ENCODE assay signal across 30 cellular contexts in genomic region chr20:60700728-60701127, GRCh38.
"Had no signal": no experiment of that assay in that cellular context is flagged by ENCODE, and none has a peak within 500 bp of the region (broad histone marks: within the 10 kb centered on the region; RNA-seq: fewer than 3 reads in every experiment).

No MANE protein-coding gene starts in this region.

- H3K79me2 ChIP-seq: parathyroid adenoma had no signal

- H3K9me3 ChIP-seq: left lung, lower lobe of right lung, neutrophil, psoas muscle, right atrium auricular region, right lobe of liver, spleen, stomach, suprapubic skin, thoracic aorta, uterus had no signal

- H3K4me1 ChIP-seq: left lung, lower lobe of right lung, neural progenitor cell, psoas muscle, right atrium auricular region, right lobe of liver, spleen, stomach, suprapubic skin, tibial nerve, uterus had no signal

- H3K4me2 ChIP-seq: neural progenitor cell had no signal

- H3K27me3 ChIP-seq: left lung, neural progenitor cell, neutrophil, right atrium auricular region, right lobe of liver, spleen, stomach, suprapubic skin, tibial nerve, uterus had no signal

- FAIRE-seq: islet of Langerhans, kidney, small intestine had no signal

- H3K36me3 Mint-ChIP-seq: immature natural killer cell; mesothelial cell of epicardium; naive B cell; natural killer cell; stimulated activated naive B cell treated with anti-CD40 and anti-IgM and Interleukin-4, amounts not matched to agents 10 μg/mL and 1 μg/mL and 100 μg/mL, for 72 hours; type B pancreatic cell had no signal

- H3K4me3 Mint-ChIP-seq: immature natural killer cell; mesothelial cell of epicardium; naive B cell; natural killer cell; nephron progenitor cell; neural progenitor cell; stimulated activated naive B cell treated with anti-CD40 and anti-IgM and Interleukin-4, amounts not matched to agents 10 μg/mL and 1 μg/mL and 100 μg/mL, for 72 hours; type B pancreatic cell had no signal

- H3K27ac ChIP-seq: left lung, lower lobe of right lung, neural progenitor cell, neutrophil, parathyroid adenoma, psoas muscle, right atrium auricular region, right lobe of liver, spleen, stomach, suprapubic skin, thoracic aorta, tibial nerve, uterus had no signal

- H3K36me3 ChIP-seq: left lung, lower lobe of right lung, neural progenitor cell, neutrophil, right atrium auricular region, right lobe of liver, spleen, stomach, suprapubic skin, thoracic aorta, tibial nerve, uterus had no signal

- H3K27me3 Mint-ChIP-seq: naive B cell had no signal

- H3K9me3 Mint-ChIP-seq: mesothelial cell of epicardium, natural killer cell, nephron progenitor cell, type B pancreatic cell had no signal

- DNase-seq: hypothalamus; immature natural killer cell; kidney; left colon; left lung; lower lobe of right lung; mammary epithelial cell; mesenchymal stem cell; naive B cell; natural killer cell; nephron progenitor cell; occipital lobe; psoas muscle; right lobe of liver; small intestine; spleen; stimulated activated naive B cell treated with anti-CD40 and anti-IgM and Interleukin-4, amounts not matched to agents 10 μg/mL and 1 μg/mL and 100 μg/mL, for 72 hours; stimulated activated naive CD8-positive, alpha-beta T cell treated with anti-CD3 and anti-CD28 coated beads, Interleukin-15, Interleukin-2, amounts not matched to agents 100 U/mL and 50 U/mL, for 24 hours; stomach; uterus had no signal

- H2AFZ ChIP-seq: neural progenitor cell, parathyroid adenoma had no signal

- H3K4me1 Mint-ChIP-seq: immature natural killer cell; mesothelial cell of epicardium; naive B cell; natural killer cell; nephron progenitor cell; neural progenitor cell; stimulated activated naive B cell treated with anti-CD40 and anti-IgM and Interleukin-4, amounts not matched to agents 10 μg/mL and 1 μg/mL and 100 μg/mL, for 72 hours had no signal

- H3K27ac Mint-ChIP-seq: immature natural killer cell; mesothelial cell of epicardium; naive B cell; natural killer cell; nephron progenitor cell; neural progenitor cell; stimulated activated naive B cell treated with anti-CD40 and anti-IgM and Interleukin-4, amounts not matched to agents 10 μg/mL and 1 μg/mL and 100 μg/mL, for 72 hours; type B pancreatic cell had no signal

- H3K4me3 ChIP-seq: left lung, lower lobe of right lung, neural progenitor cell, psoas muscle, right atrium auricular region, right lobe of liver, spleen, stomach, suprapubic skin, thoracic aorta, tibial nerve, uterus had no signal

- H3K9ac ChIP-seq: neural progenitor cell, parathyroid adenoma had no signal
